Comparison of ENCODE assay signal across 1 cellular context in the genomic region with DNA sequence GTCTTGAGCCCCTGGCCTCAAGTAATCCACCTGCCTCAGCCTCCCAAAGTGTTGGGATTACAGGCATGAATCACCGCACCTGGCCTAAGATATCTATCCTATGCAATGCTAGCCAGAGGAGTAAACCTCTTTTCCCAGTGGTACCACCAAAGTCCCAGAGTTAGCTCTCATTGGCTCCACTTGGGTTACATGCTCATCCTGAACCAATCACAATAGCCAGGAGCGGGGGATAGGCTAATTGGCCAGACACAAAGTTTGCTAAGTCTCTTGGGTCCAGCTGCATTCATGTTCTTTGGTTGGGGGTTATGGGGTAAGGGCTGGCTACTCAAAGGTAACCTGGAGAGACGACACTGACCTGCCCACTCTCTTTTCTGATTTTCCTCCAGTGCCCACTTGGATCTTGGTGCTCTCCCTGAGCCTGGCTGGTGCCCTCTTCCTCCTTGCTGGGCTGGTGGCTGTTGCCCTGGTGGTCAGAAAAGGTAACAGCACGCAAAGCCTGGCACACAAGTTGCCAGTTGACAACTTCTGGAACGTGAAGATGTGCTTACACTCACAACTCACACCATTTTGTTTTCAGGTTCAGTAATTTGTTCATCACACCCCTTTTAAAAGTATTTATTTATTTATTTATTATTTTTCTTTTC.
TF ChIP-seq lines count a peak whose summit lies in the region.

No MANE protein-coding gene starts in this region.

TF ChIP-seq in GM23338, 12 proteins besides CTCF, POLR2A, EP300 and RAD21 (continued from another document):
- TF ChIP-seq, protein P1, sequence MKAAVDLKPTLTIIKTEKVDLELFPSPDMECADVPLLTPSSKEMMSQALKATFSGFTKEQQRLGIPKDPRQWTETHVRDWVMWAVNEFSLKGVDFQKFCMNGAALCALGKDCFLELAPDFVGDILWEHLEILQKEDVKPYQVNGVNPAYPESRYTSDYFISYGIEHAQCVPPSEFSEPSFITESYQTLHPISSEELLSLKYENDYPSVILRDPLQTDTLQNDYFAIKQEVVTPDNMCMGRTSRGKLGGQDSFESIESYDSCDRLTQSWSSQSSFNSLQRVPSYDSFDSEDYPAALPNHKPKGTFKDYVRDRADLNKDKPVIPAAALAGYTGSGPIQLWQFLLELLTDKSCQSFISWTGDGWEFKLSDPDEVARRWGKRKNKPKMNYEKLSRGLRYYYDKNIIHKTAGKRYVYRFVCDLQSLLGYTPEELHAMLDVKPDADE (IDR thresholded peaks at IDR 0.05): no peak
- TF ChIP-seq ZNF331 (CRISPR knock-in tag; IDR thresholded peaks at IDR 0.05; ENCODE audit: low read depth) (no peak), POLR2AphosphoS5 (IDR thresholded peaks at IDR 0.05; ENCODE audit: low read depth) (no peak)
- TF ChIP-seq, protein P2, sequence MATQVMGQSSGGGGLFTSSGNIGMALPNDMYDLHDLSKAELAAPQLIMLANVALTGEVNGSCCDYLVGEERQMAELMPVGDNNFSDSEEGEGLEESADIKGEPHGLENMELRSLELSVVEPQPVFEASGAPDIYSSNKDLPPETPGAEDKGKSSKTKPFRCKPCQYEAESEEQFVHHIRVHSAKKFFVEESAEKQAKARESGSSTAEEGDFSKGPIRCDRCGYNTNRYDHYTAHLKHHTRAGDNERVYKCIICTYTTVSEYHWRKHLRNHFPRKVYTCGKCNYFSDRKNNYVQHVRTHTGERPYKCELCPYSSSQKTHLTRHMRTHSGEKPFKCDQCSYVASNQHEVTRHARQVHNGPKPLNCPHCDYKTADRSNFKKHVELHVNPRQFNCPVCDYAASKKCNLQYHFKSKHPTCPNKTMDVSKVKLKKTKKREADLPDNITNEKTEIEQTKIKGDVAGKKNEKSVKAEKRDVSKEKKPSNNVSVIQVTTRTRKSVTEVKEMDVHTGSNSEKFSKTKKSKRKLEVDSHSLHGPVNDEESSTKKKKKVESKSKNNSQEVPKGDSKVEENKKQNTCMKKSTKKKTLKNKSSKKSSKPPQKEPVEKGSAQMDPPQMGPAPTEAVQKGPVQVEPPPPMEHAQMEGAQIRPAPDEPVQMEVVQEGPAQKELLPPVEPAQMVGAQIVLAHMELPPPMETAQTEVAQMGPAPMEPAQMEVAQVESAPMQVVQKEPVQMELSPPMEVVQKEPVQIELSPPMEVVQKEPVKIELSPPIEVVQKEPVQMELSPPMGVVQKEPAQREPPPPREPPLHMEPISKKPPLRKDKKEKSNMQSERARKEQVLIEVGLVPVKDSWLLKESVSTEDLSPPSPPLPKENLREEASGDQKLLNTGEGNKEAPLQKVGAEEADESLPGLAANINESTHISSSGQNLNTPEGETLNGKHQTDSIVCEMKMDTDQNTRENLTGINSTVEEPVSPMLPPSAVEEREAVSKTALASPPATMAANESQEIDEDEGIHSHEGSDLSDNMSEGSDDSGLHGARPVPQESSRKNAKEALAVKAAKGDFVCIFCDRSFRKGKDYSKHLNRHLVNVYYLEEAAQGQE (IDR thresholded peaks at IDR 0.05; ENCODE audit: unreplicated experiment): no peak
- TF ChIP-seq, protein P3, sequence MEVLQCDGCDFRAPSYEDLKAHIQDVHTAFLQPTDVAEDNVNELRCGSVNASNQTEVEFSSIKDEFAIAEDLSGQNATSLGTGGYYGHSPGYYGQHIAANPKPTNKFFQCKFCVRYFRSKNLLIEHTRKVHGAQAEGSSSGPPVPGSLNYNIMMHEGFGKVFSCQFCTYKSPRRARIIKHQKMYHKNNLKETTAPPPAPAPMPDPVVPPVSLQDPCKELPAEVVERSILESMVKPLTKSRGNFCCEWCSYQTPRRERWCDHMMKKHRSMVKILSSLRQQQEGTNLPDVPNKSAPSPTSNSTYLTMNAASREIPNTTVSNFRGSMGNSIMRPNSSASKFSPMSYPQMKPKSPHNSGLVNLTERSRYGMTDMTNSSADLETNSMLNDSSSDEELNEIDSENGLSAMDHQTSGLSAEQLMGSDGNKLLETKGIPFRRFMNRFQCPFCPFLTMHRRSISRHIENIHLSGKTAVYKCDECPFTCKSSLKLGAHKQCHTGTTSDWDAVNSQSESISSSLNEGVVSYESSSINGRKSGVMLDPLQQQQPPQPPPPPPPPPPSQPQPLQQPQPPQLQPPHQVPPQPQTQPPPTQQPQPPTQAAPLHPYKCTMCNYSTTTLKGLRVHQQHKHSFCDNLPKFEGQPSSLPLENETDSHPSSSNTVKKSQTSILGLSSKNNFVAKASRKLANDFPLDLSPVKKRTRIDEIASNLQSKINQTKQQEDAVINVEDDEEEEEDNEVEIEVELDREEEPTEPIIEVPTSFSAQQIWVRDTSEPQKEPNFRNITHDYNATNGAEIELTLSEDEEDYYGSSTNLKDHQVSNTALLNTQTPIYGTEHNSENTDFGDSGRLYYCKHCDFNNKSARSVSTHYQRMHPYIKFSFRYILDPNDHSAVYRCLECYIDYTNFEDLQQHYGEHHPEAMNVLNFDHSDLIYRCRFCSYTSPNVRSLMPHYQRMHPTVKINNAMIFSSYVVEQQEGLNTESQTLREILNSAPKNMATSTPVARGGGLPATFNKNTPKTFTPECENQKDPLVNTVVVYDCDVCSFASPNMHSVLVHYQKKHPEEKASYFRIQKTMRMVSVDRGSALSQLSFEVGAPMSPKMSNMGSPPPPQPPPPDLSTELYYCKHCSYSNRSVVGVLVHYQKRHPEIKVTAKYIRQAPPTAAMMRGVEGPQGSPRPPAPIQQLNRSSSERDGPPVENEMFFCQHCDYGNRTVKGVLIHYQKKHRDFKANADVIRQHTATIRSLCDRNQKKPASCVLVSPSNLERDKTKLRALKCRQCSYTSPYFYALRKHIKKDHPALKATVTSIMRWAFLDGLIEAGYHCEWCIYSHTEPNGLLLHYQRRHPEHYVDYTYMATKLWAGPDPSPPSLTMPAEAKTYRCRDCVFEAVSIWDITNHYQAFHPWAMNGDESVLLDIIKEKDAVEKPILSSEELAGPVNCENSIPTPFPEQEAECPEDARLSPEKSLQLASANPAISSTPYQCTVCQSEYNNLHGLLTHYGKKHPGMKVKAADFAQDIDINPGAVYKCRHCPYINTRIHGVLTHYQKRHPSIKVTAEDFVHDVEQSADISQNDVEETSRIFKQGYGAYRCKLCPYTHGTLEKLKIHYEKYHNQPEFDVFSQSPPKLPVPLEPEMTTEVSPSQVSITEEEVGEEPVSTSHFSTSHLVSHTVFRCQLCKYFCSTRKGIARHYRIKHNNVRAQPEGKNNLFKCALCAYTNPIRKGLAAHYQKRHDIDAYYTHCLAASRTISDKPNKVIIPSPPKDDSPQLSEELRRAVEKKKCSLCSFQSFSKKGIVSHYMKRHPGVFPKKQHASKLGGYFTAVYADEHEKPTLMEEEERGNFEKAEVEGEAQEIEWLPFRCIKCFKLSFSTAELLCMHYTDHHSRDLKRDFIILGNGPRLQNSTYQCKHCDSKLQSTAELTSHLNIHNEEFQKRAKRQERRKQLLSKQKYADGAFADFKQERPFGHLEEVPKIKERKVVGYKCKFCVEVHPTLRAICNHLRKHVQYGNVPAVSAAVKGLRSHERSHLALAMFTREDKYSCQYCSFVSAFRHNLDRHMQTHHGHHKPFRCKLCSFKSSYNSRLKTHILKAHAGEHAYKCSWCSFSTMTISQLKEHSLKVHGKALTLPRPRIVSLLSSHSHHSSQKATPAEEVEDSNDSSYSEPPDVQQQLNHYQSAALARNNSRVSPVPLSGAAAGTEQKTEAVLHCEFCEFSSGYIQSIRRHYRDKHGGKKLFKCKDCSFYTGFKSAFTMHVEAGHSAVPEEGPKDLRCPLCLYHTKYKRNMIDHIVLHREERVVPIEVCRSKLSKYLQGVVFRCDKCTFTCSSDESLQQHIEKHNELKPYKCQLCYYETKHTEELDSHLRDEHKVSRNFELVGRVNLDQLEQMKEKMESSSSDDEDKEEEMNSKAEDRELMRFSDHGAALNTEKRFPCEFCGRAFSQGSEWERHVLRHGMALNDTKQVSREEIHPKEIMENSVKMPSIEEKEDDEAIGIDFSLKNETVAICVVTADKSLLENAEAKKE (CRISPR knock-in tag; IDR thresholded peaks at IDR 0.05): no peak
TF ChIP-seq in GM23338: peak in this region for 0.
